ENCODE assay signal across 2 cellular contexts in genomic region chr7:75985518-75986146, GRCh38.
TF ChIP-seq lines count a peak whose summit lies in the region.

No MANE protein-coding gene starts in this region.

TF ChIP-seq in K562, 482 proteins besides CTCF, POLR2A, EP300 and RAD21:
- peak; percentile 92 for TF ChIP-seq NFIC (IDR thresholded peaks at IDR 0.05)
- peak; percentile 40; the same call in 1 of the 2 replicates for TF ChIP-seq ZBTB33 (CRISPR knock-in tag; IDR thresholded peaks at IDR 0.05)
- TF ChIP-seq RBFOX2 (IDR thresholded peaks at IDR 0.05; ENCODE audit: low read depth, low read length): peak; percentile 39
- TF ChIP-seq HNRNPL (IDR thresholded peaks at IDR 0.05; ENCODE audit: low read depth, low read length): peak; percentile 72; the same call in 1 of the 2 replicates
- no peak for TF ChIP-seq IFI16 (CRISPR knock-in tag; IDR thresholded peaks at IDR 0.05)
- TF ChIP-seq ATF3 (IDR thresholded peaks at IDR 0.05): no peak
- TF ChIP-seq ATF3 (CRISPR knock-in tag; conservative IDR thresholded peaks at IDR 0.05): no peak
- TF ChIP-seq PCBP1 (IDR thresholded peaks at IDR 0.05; ENCODE audit: low read depth, low read length, poor library complexity, severe bottlenecking): peak; percentile 16
- TF ChIP-seq GATA2 (CRISPR knock-in tag; IDR thresholded peaks at IDR 0.05): 0 out of 2 replicates have a peak, but pooled peaks have one; percentile 14
- TF ChIP-seq POLR2G (IDR thresholded peaks at IDR 0.05; ENCODE audit: low read depth, low read length): peak; percentile 44; the same call in 1 of the 2 replicates
TF ChIP-seq in K562: peak in this region for 7.

TF ChIP-seq in HepG2, 621 proteins besides CTCF, POLR2A, EP300 and RAD21:
- peak; percentile 88 for TF ChIP-seq AGO2 (optimal IDR thresholded peaks at IDR 0.05; ENCODE audit: low read depth, low read length)
- peak; percentile 76; the same call in 1 of the 2 replicates for TF ChIP-seq HNRNPL (IDR thresholded peaks at IDR 0.05; ENCODE audit: low read depth, low read length)
- TF ChIP-seq ZFP91 (CRISPR knock-in tag; IDR thresholded peaks at IDR 0.05; ENCODE audit: borderline replicate concordance): 0 out of 2 replicates have a peak, but pooled peaks have one; percentile 27
- TF ChIP-seq RBFOX2 (IDR thresholded peaks at IDR 0.05; ENCODE audit: low read depth, low read length): peak; percentile 13; the same call in 1 of the 2 replicates
- peak; percentile 40 for TF ChIP-seq HOXA3 (CRISPR knock-in tag; IDR thresholded peaks at IDR 0.05)
- peak; percentile 3 for TF ChIP-seq RBM22 (optimal IDR thresholded peaks at IDR 0.05; ENCODE audit: low read length)
- TF ChIP-seq ZBTB8A (CRISPR knock-in tag; IDR thresholded peaks at IDR 0.05; ENCODE audit: borderline replicate concordance, low read depth): no peak
- no peak for TF ChIP-seq MZF1 (CRISPR knock-in tag; IDR thresholded peaks at IDR 0.05; ENCODE audit: borderline replicate concordance)
- TF ChIP-seq ZBTB33 (CRISPR knock-in tag; IDR thresholded peaks at IDR 0.05): peak; percentile 69
- no peak for TF ChIP-seq FOXJ3 (CRISPR knock-in tag; IDR thresholded peaks at IDR 0.05; ENCODE audit: borderline replicate concordance)
- TF ChIP-seq ZFP36L1 (CRISPR knock-in tag; IDR thresholded peaks at IDR 0.05): no peak
- peak; percentile 55 for TF ChIP-seq SRSF4 (IDR thresholded peaks at IDR 0.05; ENCODE audit: low read depth, low read length, poor library complexity, severe bottlenecking)
- TF ChIP-seq CAMTA2 (CRISPR knock-in tag; IDR thresholded peaks at IDR 0.05; ENCODE audit: borderline replicate concordance): 0 out of 2 replicates have a peak, but pooled peaks have one; percentile 24
- 0 out of 2 replicates have a peak, but pooled peaks have one; percentile 12 for TF ChIP-seq ZBTB38 (CRISPR knock-in tag; IDR thresholded peaks at IDR 0.05)
- no peak for TF ChIP-seq ZNF274 (CRISPR knock-in tag; IDR thresholded peaks at IDR 0.05)
